ENCODE assay signal across 17 cellular contexts in the genomic region with DNA sequence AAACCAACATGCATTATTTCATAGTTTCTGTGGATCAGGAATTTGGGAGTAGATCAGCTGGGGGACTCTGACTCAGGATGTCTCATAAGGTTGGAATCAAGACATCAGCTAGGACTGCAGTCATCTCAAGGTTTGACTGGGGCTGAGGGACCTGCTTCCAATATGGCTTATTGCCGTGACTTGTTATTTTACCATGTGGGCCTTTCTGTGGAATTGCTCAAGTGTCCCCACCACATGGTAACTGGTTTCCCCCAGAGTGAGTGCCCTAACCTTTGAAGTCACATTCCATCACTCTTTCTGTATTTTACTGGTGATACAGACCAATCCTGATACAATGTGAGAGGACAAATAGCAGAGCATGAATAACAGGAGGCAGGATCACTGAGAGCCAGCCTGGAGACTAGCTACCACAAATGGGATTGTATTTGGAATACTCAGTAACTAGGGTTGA.
DNase-seq lines count a peak whose midpoint lies in the region; TF ChIP-seq lines count a peak whose summit lies in the region.
"Had no signal": no experiment of that assay in that cellular context is flagged by ENCODE, and none has a peak within 500 bp of the region (broad histone marks: within the 10 kb centered on the region; RNA-seq: fewer than 3 reads in every experiment).

No MANE protein-coding gene starts in this region.

- H3K27me3 ChIP-seq in AG04450 (ENCODE audit: control insufficient read depth, insufficient read depth, low read length) (no peaks in the 10 kb centered on the region), BE2C (no peaks in the 10 kb centered on the region)
- H3K27me3 ChIP-seq: neural progenitor cell, right lobe of liver, tibial artery had no signal

- CTCF ChIA-PET in AG04450 (lab: Charles Lee) = no interaction called here

- no peak for TF ChIP-seq CTCF in AG04450 (IDR thresholded peaks at IDR 0.05; ENCODE audit: low read depth, low read length)
- TF ChIP-seq CTCF in BE2C (IDR thresholded peaks at IDR 0.05; ENCODE audit: low read depth, low read length) = no peak

- no peaks in the 10 kb centered on the region for H3K36me3 ChIP-seq in BE2C
- H3K36me3 ChIP-seq: neural progenitor cell, right lobe of liver, tibial artery had no signal

- H3K4me3 ChIP-seq in AG04450 (ENCODE audit: low read depth, low read length) = no peak overlapping the region
- H3K4me3 ChIP-seq in BE2C (ENCODE audit: low read depth, low read length) = no peak overlapping the region
- H3K4me3 ChIP-seq: neural progenitor cell, right lobe of liver, tibial artery had no signal

- no peaks in the 10 kb centered on the region; the same call in 1 of the 2 replicates for H3K4me1 ChIP-seq in BE2C
- H3K4me1 ChIP-seq: neural progenitor cell had no signal

- H3K9me3 ChIP-seq in AG04450 (ENCODE audit: control insufficient read depth, insufficient read depth, low read length) (no peaks in the 10 kb centered on the region), BE2C (no peaks in the 10 kb centered on the region)
- H3K9me3 ChIP-seq: right lobe of liver, tibial artery had no signal

- H3K27ac ChIP-seq in AG04450 (ENCODE audit: low read depth, low read length) = peak overlapping the region; percentile 47
- H3K27ac ChIP-seq: neural progenitor cell, right lobe of liver, tibial artery had no signal

- DNase-seq in AG04450 (ENCODE audit: low read depth, low spot score) (no peak), HT1080 (ENCODE audit: low read depth) (peak; percentile 83), amniotic epithelial cell (ENCODE audit: low read depth) (peak; percentile 27), glomerular visceral epithelial cell (ENCODE audit: extremely low spot score) (peak; percentile 64), NCI-H187 treated with DMSO at 0.1 percent for 48 hours (lab: John Stamatoyannopoulos, UW) (no peak), BE2C (no peak), NCI-H69 (lab: John Stamatoyannopoulos, UW) (no peak), germinal center (ENCODE audit: low spot score) (no peak)
- DNase-seq: activated CD4-positive, alpha-beta T cell treated with anti-CD3 and anti-CD28 coated beads, Interleukin-2, amount 10 ng/mL, durations not matched to agents 24 days and 14 days; DMS153; foreskin melanocyte; NCI-H774; right lobe of liver; Right ventricle myocardium superior; stimulated activated CD4-positive, alpha-beta T cell treated with anti-CD3 and anti-CD28 coated beads, Interleukin-2, amount 100 ng/mL, for 48 hours; tibial artery had no signal

- POLR2A ChIA-PET in AG04450 (lab: Yijun Ruan, JAX) = no interaction called here

Comparison
In these comparisons a context has a peak if more than half of its experiments do, and no peak if none do; other contexts are left out.
1. DNase-seq: peak in HT1080 (single experiment), amniotic epithelial cell (single experiment) and glomerular visceral epithelial cell (single experiment); none in AG04450 (single experiment), NCI-H187 treated with DMSO at 0.1 percent for 48 hours (single experiment), BE2C (single experiment), NCI-H69 (single experiment) and germinal center (single experiment).